Comparison of ENCODE assay signal across 14 cellular contexts in the genomic region with DNA sequence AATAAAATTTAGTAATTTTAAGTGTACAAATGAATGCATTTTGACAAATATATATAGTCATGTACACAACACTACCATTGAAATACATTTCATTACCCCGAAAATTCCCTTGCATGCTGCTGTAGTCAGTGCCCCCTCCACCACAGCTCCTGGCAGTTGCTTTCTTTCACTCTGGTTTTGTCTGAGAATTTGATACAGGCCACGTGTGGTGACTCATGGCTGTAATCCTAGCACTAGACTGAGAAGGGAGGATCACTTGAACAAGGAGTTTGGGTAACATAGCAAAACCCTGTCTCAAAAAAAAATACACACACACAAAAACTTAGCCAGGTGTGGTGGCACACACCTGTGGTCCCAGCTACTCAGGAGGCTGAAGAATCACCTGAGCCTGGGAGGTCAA.
DNase-seq lines count a peak whose midpoint lies in the region; ATAC-seq, FAIRE-seq and TF ChIP-seq lines count a peak whose summit lies in the region.
"Had no signal": no experiment of that assay in that cellular context is flagged by ENCODE, and none has a peak within 500 bp of the region (broad histone marks: within the 10 kb centered on the region; RNA-seq: fewer than 3 reads in every experiment).

No MANE protein-coding gene starts in this region.

- FAIRE-seq in HTR-8/SVneo (lab: Jason Lieb, UNC), result peak; percentile 68
- FAIRE-seq: GM19239 had no signal

- H3K27me3 ChIP-seq in brain microvascular endothelial cell (replicated peaks), result no peaks in the 10 kb centered on the region
- H3K27me3 ChIP-seq in colonic mucosa, result no peaks in the 10 kb centered on the region
- no peaks in the 10 kb centered on the region for H3K27me3 ChIP-seq in transverse colon
- H3K27me3 ChIP-seq: right atrium auricular region had no signal

- intact Hi-C loops in cardiac septum (cut with DNase I), result no loop called here
- intact Hi-C loops in colonic mucosa (cut with DNase I), result no loop called here
- intact Hi-C loops in transverse colon (cut with DNase I; ENCODE audit: low total_unique reads), result no loop called here

- H3K9ac ChIP-seq in colonic mucosa (ENCODE audit: low read depth in 2 of 2, low read length in 2 of 2), result no peak overlapping the region

- H3K9me3 ChIP-seq in colonic mucosa, result no peaks in the 10 kb centered on the region
- H3K9me3 ChIP-seq in transverse colon, result no peaks in the 10 kb centered on the region
- H3K9me3 ChIP-seq: right atrium auricular region had no signal

- no peak overlapping the region for H3K4me3 ChIP-seq in brain microvascular endothelial cell (ENCODE audit: low read depth, low read length)
- H3K4me3 ChIP-seq in colonic mucosa, result no peak overlapping the region
- no peak overlapping the region for H3K4me3 ChIP-seq in transverse colon
- H3K4me3 ChIP-seq: right atrium auricular region, SK-N-MC had no signal

- no peak for TF ChIP-seq POLR2A in transverse colon (IDR thresholded peaks at IDR 0.05)

- H3K36me3 ChIP-seq in brain microvascular endothelial cell (replicated peaks) (no peaks in the 10 kb centered on the region), colonic mucosa (no peaks in the 10 kb centered on the region), transverse colon (no peaks in the 10 kb centered on the region)
- H3K36me3 ChIP-seq: right atrium auricular region had no signal

- no peak for TF ChIP-seq CTCF in brain microvascular endothelial cell (IDR thresholded peaks at IDR 0.05; ENCODE audit: low read depth, low read length, missing control alignments)
- no peak for TF ChIP-seq CTCF in colonic mucosa (IDR thresholded peaks at IDR 0.05)
- no peak for TF ChIP-seq CTCF in transverse colon (IDR thresholded peaks at IDR 0.05)

- DNase-seq in COLO829 (ENCODE audit: low spot score), result peak; percentile 50
- DNase-seq in HTR-8/SVneo (ENCODE audit: insufficient read length, low spot score), result peak; percentile 71
- DNase-seq in brain microvascular endothelial cell, result peak; percentile 82
- DNase-seq in myocyte (ENCODE audit: low read depth), result peak; percentile 90
- no peak for DNase-seq in cardiac septum (ENCODE audit: low spot score)
- no peak for DNase-seq in colonic mucosa
- no peak for DNase-seq in transverse colon
- DNase-seq: activated CD4-positive, CD25-positive, alpha-beta regulatory T cell treated with anti-CD3 and anti-CD28 coated beads, Interleukin-2, amount 50 U/mL, for 72 hours; midbrain; NCI-H524 treated with DMSO at 0.1 percent for 48 hours had no signal

- H3K27ac ChIP-seq in brain microvascular endothelial cell (no peak overlapping the region), colonic mucosa (no peak overlapping the region), transverse colon (no peak overlapping the region)
- H3K27ac ChIP-seq: right atrium auricular region, SK-N-MC had no signal

- in situ Hi-C loops in brain microvascular endothelial cell (cut with HindIII; ENCODE audit: low pct_ligation_motif_present, low sequenced_read_pairs), result no loop called here
- in situ Hi-C loops in transverse colon (cut with MboI; ENCODE audit: low pct_ligation_motif_present in 1 of 4, low pct_unique_long_range_greater_than_20kb in 1 of 4, low sequenced_read_pairs in 3 of 4), result no loop called here

- H3K4me1 ChIP-seq in colonic mucosa, result no peaks in the 10 kb centered on the region
- H3K4me1 ChIP-seq in transverse colon, result no peaks in the 10 kb centered on the region
- H3K4me1 ChIP-seq: right atrium auricular region had no signal

- no peak for ATAC-seq in GM18858 (IDR thresholded peaks at IDR 0.05; ENCODE audit: unreplicated experiment)

- 67 to 71% methylated on average over 2 of the region's 2 CpGs for WGBS in transverse colon (ENCODE audit: low coverage in 1 of 2), 2 donors

- no peak for TF ChIP-seq EP300 in transverse colon (IDR thresholded peaks at IDR 0.05; ENCODE audit: low read depth)

Comparison
In these comparisons a context has a peak if more than half of its experiments do, and no peak if none do; other contexts are left out.
1. DNase-seq: peak in COLO829 (single experiment), HTR-8/SVneo (single experiment), brain microvascular endothelial cell (single experiment) and myocyte (single experiment); none in cardiac septum (single experiment), colonic mucosa (single experiment) and transverse colon (single experiment).